8 cellular contexts compared by ENCODE assay signal in the genomic region with DNA sequence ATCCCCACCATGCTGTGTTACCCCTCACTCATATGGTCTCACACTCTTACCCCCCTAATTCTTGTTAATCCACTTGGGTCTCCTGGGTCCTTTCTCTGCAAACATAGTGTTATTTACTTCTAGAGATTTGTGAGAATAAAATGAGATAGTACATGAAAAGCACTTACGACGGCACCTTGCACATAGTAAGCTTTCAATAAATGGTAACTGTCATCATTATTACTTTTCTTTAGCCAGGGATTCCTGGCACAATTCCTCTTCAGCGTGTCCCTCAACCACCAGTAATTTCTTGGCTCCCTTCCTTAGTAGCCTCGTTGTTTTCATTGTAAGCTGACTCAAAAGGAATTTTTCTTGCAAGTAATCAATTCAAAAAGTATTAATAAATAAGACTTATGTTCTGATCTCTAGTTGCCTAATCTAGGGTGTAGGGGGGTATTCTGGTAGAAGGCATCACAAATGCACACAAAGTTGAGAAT. TPM values are rescaled to one million over a fixed set of nuclear protein-coding genes. Genes with fewer than 3 reads are reported as not detected.
DNase-seq lines count a peak whose midpoint lies in the region; ATAC-seq and TF ChIP-seq lines count a peak whose summit lies in the region.

No MANE protein-coding gene starts in this region.

- no peak for DNase-seq in activated T-cell treated with anti-CD3 and anti-CD28 coated beads, Interleukin-2, amount 50 U/mL, for 4 hours
- DNase-seq in activated T-cell treated with anti-CD3 and anti-CD28 coated beads, Interleukin-2, amount 50 U/mL, for 48 hours = no peak
- DNase-seq in immature natural killer cell (no peak), suprapubic skin (ENCODE audit: low spot score in 2 of 2) (no peak), iPS-NIHi7 (ENCODE audit: extremely low spot score) (no peak)
- no peak for DNase-seq in stimulated activated CD4-positive, alpha-beta T cell treated with anti-CD3 and anti-CD28 coated beads, Interleukin-2, amount 100 ng/mL, for 24 hours
- DNase-seq in effector memory CD4-positive, alpha-beta T cell = no peak

- H3K27ac ChIP-seq in suprapubic skin = no peak overlapping the region
- no peak overlapping the region for H3K27ac ChIP-seq in effector memory CD4-positive, alpha-beta T cell (ENCODE audit: insufficient read depth, low read length, poor library complexity, severe bottlenecking)

- peaks cover 14% of the 10 kb centered on the region for H3K4me1 Mint-ChIP-seq in activated T-cell treated with anti-CD3 and anti-CD28 coated beads, Interleukin-2, amount 50 U/mL, for 4 hours (ENCODE audit: low read depth)
- peaks cover 7% of the 10 kb centered on the region for H3K4me1 Mint-ChIP-seq in activated T-helper 17 cell treated with anti-CD3 and anti-CD28 coated beads, Interleukin-2, amount 50 U/mL, for 72 hours
- peaks cover 21 to 25% of the 10 kb centered on the region in 2 donors for H3K4me1 Mint-ChIP-seq in immature natural killer cell

- no peaks in the 10 kb centered on the region for H3K9me3 Mint-ChIP-seq in activated T-cell treated with anti-CD3 and anti-CD28 coated beads, Interleukin-2, amount 50 U/mL, for 4 hours
- H3K9me3 Mint-ChIP-seq in activated T-helper 17 cell treated with anti-CD3 and anti-CD28 coated beads, Interleukin-2, amount 50 U/mL, for 72 hours = no peaks in the 10 kb centered on the region
- no peaks in the 10 kb centered on the region for H3K9me3 Mint-ChIP-seq in immature natural killer cell

- no peaks in the 10 kb centered on the region for H3K36me3 ChIP-seq in suprapubic skin
- H3K36me3 ChIP-seq in effector memory CD4-positive, alpha-beta T cell (ENCODE audit: control insufficient read depth, insufficient read depth, low read length) = no peaks in the 10 kb centered on the region

- H3K4me3 Mint-ChIP-seq in activated T-cell treated with anti-CD3 and anti-CD28 coated beads, Interleukin-2, amount 50 U/mL, for 4 hours = peak overlapping the region; percentile 90
- H3K4me3 Mint-ChIP-seq in activated T-helper 17 cell treated with anti-CD3 and anti-CD28 coated beads, Interleukin-2, amount 50 U/mL, for 72 hours = peak overlapping the region; percentile 90
- H3K4me3 Mint-ChIP-seq in immature natural killer cell = peak overlapping the region; percentile 88 to 99 (median 97)

- 38% methylated on average over 4 of the region's 4 CpGs for WGBS in suprapubic skin

- no peaks in the 10 kb centered on the region for H3K9me3 ChIP-seq in suprapubic skin
- H3K9me3 ChIP-seq in effector memory CD4-positive, alpha-beta T cell (ENCODE audit: control insufficient read depth, low read length) = no peaks in the 10 kb centered on the region

- no peak for TF ChIP-seq CTCF in suprapubic skin (IDR thresholded peaks at IDR 0.05)

- H3K27ac Mint-ChIP-seq in activated T-helper 17 cell treated with anti-CD3 and anti-CD28 coated beads, Interleukin-2, amount 50 U/mL, for 72 hours = peak overlapping the region; percentile 94
- H3K27ac Mint-ChIP-seq in immature natural killer cell = peak overlapping the region in 3 of 6 donors; percentile 22 to 94 (median 91)

- H3K27me3 ChIP-seq in suprapubic skin = no peaks in the 10 kb centered on the region
- H3K27me3 ChIP-seq in effector memory CD4-positive, alpha-beta T cell (replicated peaks; ENCODE audit: control insufficient read depth, insufficient read depth, low read length, poor library complexity, severe bottlenecking) = no peaks in the 10 kb centered on the region

- peak overlapping the region; percentile 64 for H3K4me3 ChIP-seq in suprapubic skin
- H3K4me3 ChIP-seq in effector memory CD4-positive, alpha-beta T cell (ENCODE audit: insufficient read depth, low read depth, low read length, poor library complexity, severe bottlenecking) = no peak overlapping the region

- H3K27me3 Mint-ChIP-seq in activated T-cell treated with anti-CD3 and anti-CD28 coated beads, Interleukin-2, amount 50 U/mL, for 4 hours (ENCODE audit: low read depth) = no peaks in the 10 kb centered on the region
- H3K27me3 Mint-ChIP-seq in activated T-helper 17 cell treated with anti-CD3 and anti-CD28 coated beads, Interleukin-2, amount 50 U/mL, for 72 hours = no peaks in the 10 kb centered on the region
- peaks cover 1 to 9% (median 2%) of the 10 kb centered on the region in 3 donors for H3K27me3 Mint-ChIP-seq in immature natural killer cell (ENCODE audit: low read depth in 3 of 3)

- no peak for ATAC-seq in activated T-cell treated with anti-CD3 and anti-CD28 coated beads, Interleukin-2, amount 50 U/mL, for 4 hours
- ATAC-seq in activated T-helper 17 cell treated with anti-CD3 and anti-CD28 coated beads, Interleukin-2, amount 50 U/mL, for 72 hours (replicated peaks) = no peak

- TF ChIP-seq POLR2A in suprapubic skin (IDR thresholded peaks at IDR 0.05) = no peak

- TF ChIP-seq EP300 in suprapubic skin (IDR thresholded peaks at IDR 0.05) = no peak

- H3K36me3 Mint-ChIP-seq in activated T-cell treated with anti-CD3 and anti-CD28 coated beads, Interleukin-2, amount 50 U/mL, for 4 hours (ENCODE audit: insufficient read depth) = no peaks in the 10 kb centered on the region
- H3K36me3 Mint-ChIP-seq in activated T-helper 17 cell treated with anti-CD3 and anti-CD28 coated beads, Interleukin-2, amount 50 U/mL, for 72 hours (ENCODE audit: low read depth) = no peaks in the 10 kb centered on the region
- no peaks in the 10 kb centered on the region for H3K36me3 Mint-ChIP-seq in immature natural killer cell

- H3K4me1 ChIP-seq in suprapubic skin = peaks cover 6% of the 10 kb centered on the region
- no peaks in the 10 kb centered on the region for H3K4me1 ChIP-seq in effector memory CD4-positive, alpha-beta T cell (ENCODE audit: control insufficient read depth, insufficient read depth, low read length, poor library complexity, severe bottlenecking)

RNA-seq across cellular contexts. Expression of gene RBMX, which starts 30.1 kb away (rescaled TPM):
- 100 to 1,000 TPM; 395 to 431 (median 415) TPM for total RNA-seq in activated T-cell treated with anti-CD3 and anti-CD28 coated beads, Interleukin-2, amount 50 U/mL, for 4 hours
- total RNA-seq in activated T-helper 17 cell treated with anti-CD3 and anti-CD28 coated beads, Interleukin-2, amount 50 U/mL, for 72 hours = 100 to 1,000 TPM; 214 to 247 TPM
- 100 to 1,000 TPM; 119 to 162 (median 142) TPM for polyA plus RNA-seq in immature natural killer cell
- total RNA-seq in suprapubic skin = 100 to 1,000 TPM; 171 to 353 (median 231) TPM
